Comparison of ENCODE assay signal across 32 cellular contexts in the genomic region with DNA sequence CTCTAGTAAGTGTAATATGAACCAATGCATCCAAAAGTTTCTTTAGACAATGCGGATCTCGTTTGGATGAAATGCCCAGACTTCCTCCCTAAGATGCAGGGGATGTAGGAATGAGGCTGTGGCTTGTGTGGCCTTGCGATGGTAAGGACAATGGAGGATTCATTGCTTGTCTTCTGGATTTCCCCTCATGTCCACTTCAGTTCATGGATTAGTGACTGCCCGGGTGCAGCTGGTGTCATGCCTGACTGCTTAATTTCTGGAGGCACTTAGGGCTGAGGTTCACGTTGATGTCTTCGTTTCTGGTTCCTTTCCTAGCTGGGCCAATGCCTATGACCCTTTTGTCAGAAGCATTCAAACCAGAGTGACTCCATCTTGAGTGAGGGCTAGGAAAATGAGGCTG.
"Had no signal": no experiment of that assay in that cellular context is flagged by ENCODE, and none has a peak within 500 bp of the region (broad histone marks: within the 10 kb centered on the region; RNA-seq: fewer than 3 reads in every experiment).

No MANE protein-coding gene starts in this region.

- H3K9me3 ChIP-seq: adrenal gland, body of pancreas had no signal

- H3K4me3 ChIP-seq: adrenal gland, body of pancreas, coronary artery had no signal

- H3K27ac Mint-ChIP-seq: activated CD4-positive, alpha-beta memory T cell treated with anti-CD3 and anti-CD28 coated beads for 36 hours; activated CD4-positive, alpha-beta T cell treated with anti-CD3 and anti-CD28 coated beads for 36 hours; activated CD4-positive, alpha-beta T cell treated with anti-CD3 and anti-CD28 coated beads, Interleukin-2, amount 10 ng/mL, durations not matched to agents 24 days and 14 days; activated CD8-positive, alpha-beta memory T cell treated with anti-CD3 and anti-CD28 coated beads, Interleukin-2, amount 10 ng/mL, durations not matched to agents 7 days and 5 days; activated CD8-positive, alpha-beta T cell treated with anti-CD3 and anti-CD28 coated beads, Interleukin-2, amount 10 ng/mL, durations not matched to agents 7 days and 5 days; activated naive CD4-positive, alpha-beta T cell treated with anti-CD3 and anti-CD28 coated beads for 36 hours; activated naive CD4-positive, alpha-beta T cell treated with anti-CD3 and anti-CD28 coated beads, Interleukin-2, amount 50 U/mL, for 24 hours; activated naive CD8-positive, alpha-beta T cell treated with anti-CD3 and anti-CD28 coated beads for 36 hours; activated naive CD8-positive, alpha-beta T cell treated with anti-CD3 and anti-CD28 coated beads, Interleukin-2, amount 50 U/mL, for 24 hours; activated T-helper 1 cell treated with anti-CD3 and anti-CD28 coated beads, Interleukin-12 subunit alpha, Interleukin-12 subunit beta, Interleukin-2, Interleukin-4 antibody, amounts not matched to agents 30 ng/mL and 10 ng/mL and 1 ng/mL, durations not matched to agents 14 hours and 24 hours and 36 hours; activated T-helper 2 cell treated with anti-CD3 and anti-CD28 coated beads, Interferon-gamma antibody, Interleukin-2, Interleukin-4, amounts not matched to agents 10 μg/mL and 5 μg/mL and 100 μg/mL, durations not matched to agents 14 hours and 24 hours and 36 hours; dendritic cell treated with granulocyte-macrophage colony-stimulating factor and Interleukin-4, amounts not matched to agents 40 ng/mL and 50 ng/mL, for 4 days had no signal

- H3K4me1 Mint-ChIP-seq: activated CD4-positive, alpha-beta T cell treated with anti-CD3 and anti-CD28 coated beads for 36 hours; activated CD4-positive, alpha-beta T cell treated with anti-CD3 and anti-CD28 coated beads, Interleukin-2, amount 10 ng/mL, durations not matched to agents 24 days and 14 days; activated CD8-positive, alpha-beta memory T cell treated with anti-CD3 and anti-CD28 coated beads, Interleukin-2, amount 10 ng/mL, durations not matched to agents 7 days and 5 days; activated naive CD4-positive, alpha-beta T cell treated with anti-CD3 and anti-CD28 coated beads, Interleukin-2, amount 50 U/mL, for 24 hours; activated naive CD8-positive, alpha-beta T cell treated with anti-CD3 and anti-CD28 coated beads for 36 hours; activated naive CD8-positive, alpha-beta T cell treated with anti-CD3 and anti-CD28 coated beads, Interleukin-2, amount 50 U/mL, for 24 hours; central memory CD8-positive, alpha-beta T cell had no signal

- H3K27ac ChIP-seq: adrenal gland, body of pancreas, coronary artery, epithelial cell of prostate had no signal

- H3K9me3 Mint-ChIP-seq: activated CD4-positive, alpha-beta memory T cell treated with anti-CD3 and anti-CD28 coated beads for 36 hours; activated CD4-positive, alpha-beta T cell treated with anti-CD3 and anti-CD28 coated beads, Interleukin-2, amount 10 ng/mL, durations not matched to agents 24 days and 14 days; activated naive CD4-positive, alpha-beta T cell treated with anti-CD3 and anti-CD28 coated beads for 36 hours; activated naive CD4-positive, alpha-beta T cell treated with anti-CD3 and anti-CD28 coated beads, Interleukin-2, amount 50 U/mL, for 24 hours; activated naive CD8-positive, alpha-beta T cell treated with anti-CD3 and anti-CD28 coated beads for 36 hours; activated naive CD8-positive, alpha-beta T cell treated with anti-CD3 and anti-CD28 coated beads, Interleukin-2, amount 50 U/mL, for 24 hours; activated T-helper 1 cell treated with anti-CD3 and anti-CD28 coated beads, Interleukin-12 subunit alpha, Interleukin-12 subunit beta, Interleukin-2, Interleukin-4 antibody, amounts not matched to agents 30 ng/mL and 10 ng/mL and 1 ng/mL, durations not matched to agents 14 hours and 24 hours and 36 hours; activated T-helper 2 cell treated with anti-CD3 and anti-CD28 coated beads, Interferon-gamma antibody, Interleukin-2, Interleukin-4, amounts not matched to agents 10 μg/mL and 5 μg/mL and 100 μg/mL, durations not matched to agents 14 hours and 24 hours and 36 hours; central memory CD8-positive, alpha-beta T cell; dendritic cell treated with granulocyte-macrophage colony-stimulating factor and Interleukin-4, amounts not matched to agents 40 ng/mL and 50 ng/mL, for 4 days had no signal

- H3K27me3 ChIP-seq: adrenal gland, body of pancreas had no signal

- H3K4me3 Mint-ChIP-seq: activated CD4-positive, alpha-beta memory T cell treated with anti-CD3 and anti-CD28 coated beads for 36 hours; activated CD4-positive, alpha-beta T cell treated with anti-CD3 and anti-CD28 coated beads for 36 hours; activated CD4-positive, alpha-beta T cell treated with anti-CD3 and anti-CD28 coated beads, Interleukin-2, amount 10 ng/mL, durations not matched to agents 24 days and 14 days; activated CD8-positive, alpha-beta memory T cell treated with anti-CD3 and anti-CD28 coated beads, Interleukin-2, amount 10 ng/mL, durations not matched to agents 7 days and 5 days; activated CD8-positive, alpha-beta T cell treated with anti-CD3 and anti-CD28 coated beads, Interleukin-2, amount 10 ng/mL, durations not matched to agents 7 days and 5 days; activated naive CD4-positive, alpha-beta T cell treated with anti-CD3 and anti-CD28 coated beads for 36 hours; activated naive CD4-positive, alpha-beta T cell treated with anti-CD3 and anti-CD28 coated beads, Interleukin-2, amount 50 U/mL, for 24 hours; activated naive CD8-positive, alpha-beta T cell treated with anti-CD3 and anti-CD28 coated beads for 36 hours; activated naive CD8-positive, alpha-beta T cell treated with anti-CD3 and anti-CD28 coated beads, Interleukin-2, amount 50 U/mL, for 24 hours; activated T-helper 1 cell treated with anti-CD3 and anti-CD28 coated beads, Interleukin-12 subunit alpha, Interleukin-12 subunit beta, Interleukin-2, Interleukin-4 antibody, amounts not matched to agents 30 ng/mL and 10 ng/mL and 1 ng/mL, durations not matched to agents 14 hours and 24 hours and 36 hours; central memory CD8-positive, alpha-beta T cell; dendritic cell treated with granulocyte-macrophage colony-stimulating factor and Interleukin-4, amounts not matched to agents 40 ng/mL and 50 ng/mL, for 4 days had no signal

- ATAC-seq: activated CD4-positive, alpha-beta T cell treated with anti-CD3 and anti-CD28 coated beads for 36 hours; activated CD8-positive, alpha-beta memory T cell treated with anti-CD3 and anti-CD28 coated beads, Interleukin-2, amount 10 ng/mL, durations not matched to agents 7 days and 5 days; activated CD8-positive, alpha-beta T cell treated with anti-CD3 and anti-CD28 coated beads, Interleukin-2, amount 10 ng/mL, durations not matched to agents 7 days and 5 days; activated naive CD8-positive, alpha-beta T cell treated with anti-CD3 and anti-CD28 coated beads, Interleukin-2, amount 50 U/mL, for 24 hours; body of pancreas had no signal

- H3K36me3 Mint-ChIP-seq: activated CD4-positive, alpha-beta memory T cell treated with anti-CD3 and anti-CD28 coated beads for 36 hours; activated CD8-positive, alpha-beta memory T cell treated with anti-CD3 and anti-CD28 coated beads, Interleukin-2, amount 10 ng/mL, durations not matched to agents 7 days and 5 days; activated naive CD4-positive, alpha-beta T cell treated with anti-CD3 and anti-CD28 coated beads, Interleukin-2, amount 50 U/mL, for 24 hours; activated naive CD8-positive, alpha-beta T cell treated with anti-CD3 and anti-CD28 coated beads for 36 hours had no signal

- FAIRE-seq: endometrium, frontal cortex had no signal

- H3K36me3 ChIP-seq: adrenal gland had no signal

- DNase-seq: activated CD4-positive, alpha-beta memory T cell treated with anti-CD3 and anti-CD28 coated beads for 36 hours; activated CD4-positive, alpha-beta T cell treated with anti-CD3 and anti-CD28 coated beads for 36 hours; activated CD4-positive, alpha-beta T cell treated with anti-CD3 and anti-CD28 coated beads, Interleukin-2, amount 10 ng/mL, durations not matched to agents 24 days and 14 days; activated CD4-positive, CD25-positive, alpha-beta regulatory T cell; activated CD4-positive, CD25-positive, alpha-beta regulatory T cell treated with anti-CD3 and anti-CD28 coated beads, Interleukin-2, amount 50 U/mL, for 72 hours; activated CD8-positive, alpha-beta memory T cell treated with anti-CD3 and anti-CD28 coated beads, Interleukin-2, amount 10 ng/mL, durations not matched to agents 7 days and 5 days; activated CD8-positive, alpha-beta memory T cell treated with anti-CD3 and anti-CD28 coated beads, Interleukin-2, amount 50 U/mL, for 4 hours; activated CD8-positive, alpha-beta T cell treated with anti-CD3 and anti-CD28 coated beads, Interleukin-2, amount 10 ng/mL, durations not matched to agents 7 days and 5 days; activated effector memory CD4-positive, alpha-beta T cell treated with anti-CD3 and anti-CD28 coated beads, Interleukin-2, amount 50 U/mL, for 16 hours; activated naive CD4-positive, alpha-beta T cell treated with anti-CD3 and anti-CD28 coated beads for 36 hours; activated naive CD8-positive, alpha-beta T cell treated with anti-CD3 and anti-CD28 coated beads for 36 hours; activated naive CD8-positive, alpha-beta T cell treated with anti-CD3 and anti-CD28 coated beads, Interleukin-2, amount 50 U/mL, for 24 hours; activated T-cell treated with anti-CD3 and anti-CD28 coated beads, Interleukin-2, amount 50 U/mL, for 1 hour; activated T-cell treated with anti-CD3 and anti-CD28 coated beads, Interleukin-2, amount 50 U/mL, for 48 hours; adrenal gland; amygdala; aorta; body of pancreas; effector CD8-positive, alpha-beta T cell; foreskin fibroblast; head of caudate nucleus; hippocampal formation; T-helper 2 cell had no signal

- H3K4me1 ChIP-seq: adrenal gland had no signal
